Comparison of ENCODE assay signal across 1 cellular context in the genomic region with DNA sequence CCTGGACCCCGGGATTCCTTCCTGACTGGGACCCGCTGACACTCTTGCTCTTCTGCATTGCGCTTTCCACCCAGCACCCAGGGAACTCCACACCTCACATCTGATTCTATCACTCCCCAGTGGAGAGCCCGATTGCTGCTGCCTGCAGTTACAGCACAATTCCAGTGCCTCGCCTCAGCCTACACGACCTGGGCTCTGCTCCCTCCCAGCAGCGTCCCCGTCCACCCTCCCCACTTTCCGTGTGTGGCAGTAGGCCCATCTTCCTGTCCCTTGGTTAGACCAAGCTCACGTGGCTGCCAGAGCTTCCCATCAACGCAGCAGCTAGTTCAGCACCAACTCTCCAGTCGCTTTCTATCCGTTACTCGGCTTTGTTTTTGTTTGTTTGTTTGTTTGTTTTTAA.
TF ChIP-seq lines count a peak whose summit lies in the region.

No MANE protein-coding gene starts in this region.

TF ChIP-seq in WTC11, 78 proteins besides CTCF, POLR2A, EP300 and RAD21 (continued from another document):
- TF ChIP-seq ZNF423 (CRISPR knock-in tag; IDR thresholded peaks at IDR 0.05): no peak
- TF ChIP-seq ZNF138 (CRISPR knock-in tag; conservative IDR thresholded peaks at IDR 0.05): no peak
- no peak for TF ChIP-seq ZBTB21 (CRISPR knock-in tag; IDR thresholded peaks at IDR 0.05; ENCODE audit: borderline replicate concordance)
- no peak for TF ChIP-seq NFE2L1 (CRISPR knock-in tag; IDR thresholded peaks at IDR 0.05)
TF ChIP-seq in WTC11: peak in this region for 0.
